1 cellular context compared by ENCODE assay signal in genomic region chr2:61179701-61180639, GRCh38.
TF ChIP-seq lines count a peak whose summit lies in the region.

No MANE protein-coding gene starts in this region.

TF ChIP-seq in GM23338, 12 proteins besides CTCF, POLR2A, EP300 and RAD21 (continued from another document):
- no peak for TF ChIP-seq REST (IDR thresholded peaks at IDR 0.05; ENCODE audit: unreplicated experiment)
- TF ChIP-seq ETS1 (IDR thresholded peaks at IDR 0.05) = no peak
- no peak for TF ChIP-seq CREB1 (CRISPR knock-in tag; IDR thresholded peaks at IDR 0.05; ENCODE audit: low read depth)
- TF ChIP-seq JUNB (IDR thresholded peaks at IDR 0.05; ENCODE audit: unreplicated experiment) = no peak
